Comparison of ENCODE assay signal across 34 cellular contexts in the genomic region with DNA sequence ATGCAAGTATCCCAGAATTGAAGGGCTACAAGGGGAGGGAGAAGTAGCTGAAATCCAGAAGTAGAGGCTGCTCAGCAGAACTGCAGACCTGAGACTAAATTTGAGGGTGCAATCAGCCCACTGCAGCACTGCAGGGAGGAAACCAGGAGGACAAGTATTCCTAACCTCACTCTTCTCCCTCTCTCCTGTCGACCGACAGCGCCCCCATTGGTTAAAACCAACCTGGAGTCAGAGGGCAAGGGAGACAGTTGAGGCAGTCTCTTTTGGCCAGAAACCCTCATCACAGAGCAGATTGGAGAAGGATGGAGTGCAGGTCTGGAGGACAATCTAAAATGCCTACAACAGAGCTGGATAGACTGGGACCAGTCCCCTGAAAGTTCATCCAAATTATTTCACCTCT.
"Had no signal": no experiment of that assay in that cellular context is flagged by ENCODE, and none has a peak within 500 bp of the region (broad histone marks: within the 10 kb centered on the region; RNA-seq: fewer than 3 reads in every experiment).

No MANE protein-coding gene starts in this region.

- H3K4me1 Mint-ChIP-seq: activated B cell treated with CpG ODN at 0.5 μM for 24 hours; activated CD4-positive, alpha-beta T cell treated with anti-CD3 and anti-CD28 coated beads for 36 hours; activated CD4-positive, alpha-beta T cell treated with anti-CD3 and anti-CD28 coated beads, Interleukin-2, amount 10 ng/mL, durations not matched to agents 24 days and 14 days; activated CD8-positive, alpha-beta memory T cell treated with anti-CD3 and anti-CD28 coated beads, Interleukin-2, amount 10 ng/mL, durations not matched to agents 7 days and 5 days; activated naive CD4-positive, alpha-beta T cell treated with anti-CD3 and anti-CD28 coated beads, Interleukin-2, amount 50 U/mL, for 24 hours; activated naive CD8-positive, alpha-beta T cell treated with anti-CD3 and anti-CD28 coated beads for 36 hours; activated naive CD8-positive, alpha-beta T cell treated with anti-CD3 and anti-CD28 coated beads, Interleukin-2, amount 50 U/mL, for 24 hours had no signal

- DNase-seq: activated B cell treated with CpG ODN at 0.5 μM for 24 hours; activated CD4-positive, alpha-beta memory T cell treated with anti-CD3 and anti-CD28 coated beads for 36 hours; activated CD4-positive, alpha-beta T cell treated with anti-CD3 and anti-CD28 coated beads for 36 hours; activated CD4-positive, alpha-beta T cell treated with anti-CD3 and anti-CD28 coated beads, Interleukin-2, amount 10 ng/mL, durations not matched to agents 24 days and 14 days; activated CD4-positive, CD25-positive, alpha-beta regulatory T cell treated with anti-CD3 and anti-CD28 coated beads, Interleukin-2, amount 50 U/mL, for 72 hours; activated CD8-positive, alpha-beta memory T cell treated with anti-CD3 and anti-CD28 coated beads, Interleukin-2, amount 10 ng/mL, durations not matched to agents 7 days and 5 days; activated CD8-positive, alpha-beta memory T cell treated with anti-CD3 and anti-CD28 coated beads, Interleukin-2, amount 50 U/mL, for 4 hours; activated CD8-positive, alpha-beta T cell treated with anti-CD3 and anti-CD28 coated beads, Interleukin-2, amount 10 ng/mL, durations not matched to agents 7 days and 5 days; activated effector memory CD4-positive, alpha-beta T cell treated with anti-CD3 and anti-CD28 coated beads, Interleukin-2, amount 50 U/mL, for 16 hours; activated naive CD4-positive, alpha-beta T cell treated with anti-CD3 and anti-CD28 coated beads for 36 hours; activated naive CD8-positive, alpha-beta T cell treated with anti-CD3 and anti-CD28 coated beads for 36 hours; activated naive CD8-positive, alpha-beta T cell treated with anti-CD3 and anti-CD28 coated beads, Interleukin-2, amount 50 U/mL, for 24 hours; activated T-cell treated with anti-CD3 and anti-CD28 coated beads, Interleukin-2, amount 50 U/mL, for 1 hour; activated T-cell treated with anti-CD3 and anti-CD28 coated beads, Interleukin-2, amount 50 U/mL, for 48 hours; adrenal gland; amygdala; aorta; body of pancreas; caudate nucleus; cortex of kidney; dermis blood vessel endothelial cell; effector CD4-positive, alpha-beta T cell; effector memory CD8-positive, alpha-beta T cell; esophagus squamous epithelium; foreskin melanocyte; T-helper 2 cell had no signal

- H3K36me3 ChIP-seq: adrenal gland, esophagus squamous epithelium, gastroesophageal sphincter had no signal

- H3K4me3 Mint-ChIP-seq: activated B cell treated with CpG ODN at 0.5 μM for 24 hours; activated CD4-positive, alpha-beta memory T cell treated with anti-CD3 and anti-CD28 coated beads for 36 hours; activated CD4-positive, alpha-beta T cell treated with anti-CD3 and anti-CD28 coated beads for 36 hours; activated CD4-positive, alpha-beta T cell treated with anti-CD3 and anti-CD28 coated beads, Interleukin-2, amount 10 ng/mL, durations not matched to agents 24 days and 14 days; activated CD8-positive, alpha-beta memory T cell treated with anti-CD3 and anti-CD28 coated beads, Interleukin-2, amount 10 ng/mL, durations not matched to agents 7 days and 5 days; activated CD8-positive, alpha-beta T cell treated with anti-CD3 and anti-CD28 coated beads, Interleukin-2, amount 10 ng/mL, durations not matched to agents 7 days and 5 days; activated naive CD4-positive, alpha-beta T cell treated with anti-CD3 and anti-CD28 coated beads for 36 hours; activated naive CD4-positive, alpha-beta T cell treated with anti-CD3 and anti-CD28 coated beads, Interleukin-2, amount 50 U/mL, for 24 hours; activated naive CD8-positive, alpha-beta T cell treated with anti-CD3 and anti-CD28 coated beads for 36 hours; activated naive CD8-positive, alpha-beta T cell treated with anti-CD3 and anti-CD28 coated beads, Interleukin-2, amount 50 U/mL, for 24 hours; activated T-helper 1 cell treated with anti-CD3 and anti-CD28 coated beads, Interleukin-12 subunit alpha, Interleukin-12 subunit beta, Interleukin-2, Interleukin-4 antibody, amounts not matched to agents 30 ng/mL and 10 ng/mL and 1 ng/mL, durations not matched to agents 14 hours and 24 hours and 36 hours; effector memory CD8-positive, alpha-beta T cell had no signal

- H3K4me3 ChIP-seq: adrenal gland, body of pancreas, esophagus squamous epithelium, gastroesophageal sphincter had no signal

- H3K27ac Mint-ChIP-seq: activated B cell treated with CpG ODN at 0.5 μM for 24 hours; activated CD4-positive, alpha-beta memory T cell treated with anti-CD3 and anti-CD28 coated beads for 36 hours; activated CD4-positive, alpha-beta T cell treated with anti-CD3 and anti-CD28 coated beads for 36 hours; activated CD4-positive, alpha-beta T cell treated with anti-CD3 and anti-CD28 coated beads, Interleukin-2, amount 10 ng/mL, durations not matched to agents 24 days and 14 days; activated CD8-positive, alpha-beta memory T cell treated with anti-CD3 and anti-CD28 coated beads, Interleukin-2, amount 10 ng/mL, durations not matched to agents 7 days and 5 days; activated CD8-positive, alpha-beta T cell treated with anti-CD3 and anti-CD28 coated beads, Interleukin-2, amount 10 ng/mL, durations not matched to agents 7 days and 5 days; activated naive CD4-positive, alpha-beta T cell treated with anti-CD3 and anti-CD28 coated beads for 36 hours; activated naive CD4-positive, alpha-beta T cell treated with anti-CD3 and anti-CD28 coated beads, Interleukin-2, amount 50 U/mL, for 24 hours; activated naive CD8-positive, alpha-beta T cell treated with anti-CD3 and anti-CD28 coated beads for 36 hours; activated naive CD8-positive, alpha-beta T cell treated with anti-CD3 and anti-CD28 coated beads, Interleukin-2, amount 50 U/mL, for 24 hours; activated T-helper 1 cell treated with anti-CD3 and anti-CD28 coated beads, Interleukin-12 subunit alpha, Interleukin-12 subunit beta, Interleukin-2, Interleukin-4 antibody, amounts not matched to agents 30 ng/mL and 10 ng/mL and 1 ng/mL, durations not matched to agents 14 hours and 24 hours and 36 hours; activated T-helper 2 cell treated with anti-CD3 and anti-CD28 coated beads, Interferon-gamma antibody, Interleukin-2, Interleukin-4, amounts not matched to agents 10 μg/mL and 5 μg/mL and 100 μg/mL, durations not matched to agents 14 hours and 24 hours and 36 hours; effector memory CD8-positive, alpha-beta T cell had no signal

- H3K4me1 ChIP-seq: adrenal gland, body of pancreas, esophagus squamous epithelium, gastroesophageal sphincter had no signal

- H3K27ac ChIP-seq: adrenal gland, body of pancreas, epithelial cell of prostate, esophagus squamous epithelium, gastroesophageal sphincter had no signal

- H3K9me3 ChIP-seq: adrenal gland, body of pancreas, esophagus squamous epithelium, gastroesophageal sphincter had no signal

- H3K9me3 Mint-ChIP-seq: activated B cell treated with CpG ODN at 0.5 μM for 24 hours; activated CD4-positive, alpha-beta T cell treated with anti-CD3 and anti-CD28 coated beads, Interleukin-2, amount 10 ng/mL, durations not matched to agents 24 days and 14 days; activated T-helper 1 cell treated with anti-CD3 and anti-CD28 coated beads, Interleukin-12 subunit alpha, Interleukin-12 subunit beta, Interleukin-2, Interleukin-4 antibody, amounts not matched to agents 30 ng/mL and 10 ng/mL and 1 ng/mL, durations not matched to agents 14 hours and 24 hours and 36 hours had no signal

- H3K27me3 ChIP-seq: adrenal gland, body of pancreas, esophagus squamous epithelium, gastroesophageal sphincter had no signal

- H3K36me3 Mint-ChIP-seq: activated CD4-positive, alpha-beta memory T cell treated with anti-CD3 and anti-CD28 coated beads for 36 hours; activated CD8-positive, alpha-beta memory T cell treated with anti-CD3 and anti-CD28 coated beads, Interleukin-2, amount 10 ng/mL, durations not matched to agents 7 days and 5 days; activated naive CD4-positive, alpha-beta T cell treated with anti-CD3 and anti-CD28 coated beads, Interleukin-2, amount 50 U/mL, for 24 hours; activated naive CD8-positive, alpha-beta T cell treated with anti-CD3 and anti-CD28 coated beads for 36 hours had no signal

- FAIRE-seq: colon, endometrium, endothelial cell of umbilical vein had no signal

- ATAC-seq: activated CD4-positive, alpha-beta T cell treated with anti-CD3 and anti-CD28 coated beads for 36 hours; activated CD8-positive, alpha-beta memory T cell treated with anti-CD3 and anti-CD28 coated beads, Interleukin-2, amount 10 ng/mL, durations not matched to agents 7 days and 5 days; activated CD8-positive, alpha-beta T cell treated with anti-CD3 and anti-CD28 coated beads, Interleukin-2, amount 10 ng/mL, durations not matched to agents 7 days and 5 days; activated naive CD8-positive, alpha-beta T cell treated with anti-CD3 and anti-CD28 coated beads, Interleukin-2, amount 50 U/mL, for 24 hours; body of pancreas; effector memory CD8-positive, alpha-beta T cell; gastroesophageal sphincter had no signal

- H3K27me3 Mint-ChIP-seq: activated B cell treated with CpG ODN at 0.5 μM for 24 hours; activated CD4-positive, alpha-beta memory T cell treated with anti-CD3 and anti-CD28 coated beads for 36 hours; activated CD4-positive, alpha-beta T cell treated with anti-CD3 and anti-CD28 coated beads for 36 hours; activated CD4-positive, alpha-beta T cell treated with anti-CD3 and anti-CD28 coated beads, Interleukin-2, amount 10 ng/mL, durations not matched to agents 24 days and 14 days; activated CD8-positive, alpha-beta memory T cell treated with anti-CD3 and anti-CD28 coated beads, Interleukin-2, amount 10 ng/mL, durations not matched to agents 7 days and 5 days; activated naive CD4-positive, alpha-beta T cell treated with anti-CD3 and anti-CD28 coated beads, Interleukin-2, amount 50 U/mL, for 24 hours; activated naive CD8-positive, alpha-beta T cell treated with anti-CD3 and anti-CD28 coated beads for 36 hours; activated naive CD8-positive, alpha-beta T cell treated with anti-CD3 and anti-CD28 coated beads, Interleukin-2, amount 50 U/mL, for 24 hours; effector memory CD8-positive, alpha-beta T cell had no signal
